Comparison of ENCODE assay signal across 5 cellular contexts in the genomic region with DNA sequence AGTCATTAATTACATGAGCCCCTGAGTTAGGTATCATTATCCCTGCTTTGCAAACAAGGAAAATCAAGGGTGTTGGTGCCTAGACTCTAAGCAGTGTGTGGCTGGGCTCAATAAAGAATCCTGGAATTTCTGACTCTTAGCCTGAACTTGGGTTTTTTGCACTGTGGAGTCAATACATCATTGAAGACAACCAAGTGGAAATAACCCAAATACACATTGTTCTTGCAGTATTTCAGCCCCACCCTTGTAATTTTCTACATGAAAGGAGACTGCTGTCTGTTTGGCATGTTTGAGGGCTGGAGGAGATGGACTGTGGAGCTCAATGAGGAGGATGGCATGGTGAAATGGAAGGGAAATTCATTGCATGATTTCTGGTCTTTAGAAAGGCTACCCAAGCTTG.
"Had no signal": no experiment of that assay in that cellular context is flagged by ENCODE, and none has a peak within 500 bp of the region (broad histone marks: within the 10 kb centered on the region; RNA-seq: fewer than 3 reads in every experiment).

No MANE protein-coding gene starts in this region.

- H3K9me3 ChIP-seq: HAP-1 had no signal

- H3K4me3 Mint-ChIP-seq: HFFc6 had no signal

- H3K36me3 ChIP-seq: HAP-1 had no signal

- DNase-seq: GOT3, H7, HFFc6 had no signal

- H3K9me3 Mint-ChIP-seq: HFFc6 had no signal

- H3K27ac Mint-ChIP-seq: HFFc6 had no signal

- H3K4me3 ChIP-seq: GM23248, HAP-1 had no signal

- H3K9ac ChIP-seq: GM23248 had no signal

- H3K27ac ChIP-seq: GM23248 had no signal

- H2AFZ ChIP-seq: GM23248 had no signal
